ENCODE assay signal across 8 cellular contexts in the genomic region with DNA sequence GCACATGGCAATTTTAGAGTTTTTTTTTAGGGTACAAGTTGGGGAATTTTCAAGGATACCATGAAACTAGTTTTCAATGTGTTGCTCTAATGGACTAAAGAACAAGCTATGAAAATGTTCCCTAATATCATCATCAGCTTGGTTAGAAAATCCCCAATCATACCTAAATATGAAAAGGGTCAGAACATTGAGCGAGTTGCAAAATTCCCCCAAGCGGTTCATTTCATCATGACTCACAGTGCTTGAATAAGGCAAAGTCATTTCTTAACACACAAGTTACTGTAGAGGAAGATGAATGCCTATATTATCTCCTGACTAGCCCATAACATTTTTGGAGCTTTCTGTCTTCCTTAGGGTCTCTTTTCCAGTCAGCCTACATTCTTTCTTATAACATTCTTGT.
DNase-seq lines count a peak whose midpoint lies in the region; ATAC-seq and TF ChIP-seq lines count a peak whose summit lies in the region.

No MANE protein-coding gene starts in this region.

- in situ Hi-C loops in GM13976 (cut with MboI; ENCODE audit: low sequenced_read_pairs, unreplicated experiment): no loop called here

- TF ChIP-seq CTCF in GM13976 (IDR thresholded peaks at IDR 0.05; ENCODE audit: borderline replicate concordance, control extremely low read depth, extremely low read depth, insufficient read depth, missing control alignments): no peak

- H3K27ac Mint-ChIP-seq in activated naive CD8-positive, alpha-beta T cell treated with anti-CD3 and anti-CD28 coated beads for 36 hours: peak overlapping the region; percentile 90
- peak overlapping the region; percentile 90 for H3K27ac Mint-ChIP-seq in stimulated activated effector memory CD8-positive, alpha-beta T cell treated with anti-CD3 and anti-CD28 coated beads, Interleukin-12 subunit alpha, Interleukin-12 subunit beta, amount 100 ng/mL, for 72 hours

- H3K4me1 Mint-ChIP-seq in activated naive CD8-positive, alpha-beta T cell treated with anti-CD3 and anti-CD28 coated beads for 36 hours: peaks cover 65% of the 10 kb centered on the region
- peaks cover 53% of the 10 kb centered on the region for H3K4me1 Mint-ChIP-seq in stimulated activated effector memory CD8-positive, alpha-beta T cell treated with anti-CD3 and anti-CD28 coated beads, Interleukin-12 subunit alpha, Interleukin-12 subunit beta, amount 100 ng/mL, for 72 hours

- DNase-seq in ELR (ENCODE audit: low read depth) (peak; percentile 83), GM13976 (ENCODE audit: low spot score) (no peak), activated gamma-delta T cell (lab: John Stamatoyannopoulos, UW) (no peak), DMS153 (lab: John Stamatoyannopoulos, UW) (no peak)
- DNase-seq in activated naive CD8-positive, alpha-beta T cell treated with anti-CD3 and anti-CD28 coated beads for 36 hours: peak; percentile 28
- no peak for DNase-seq in stimulated activated effector memory CD8-positive, alpha-beta T cell treated with anti-CD3 and anti-CD28 coated beads, Interleukin-12 subunit alpha, Interleukin-12 subunit beta, amount 100 ng/mL, for 72 hours (ENCODE audit: low spot score in 2 of 2)

- peaks cover 36% of the 10 kb centered on the region for H3K36me3 Mint-ChIP-seq in activated naive CD8-positive, alpha-beta T cell treated with anti-CD3 and anti-CD28 coated beads for 36 hours
- H3K36me3 Mint-ChIP-seq in stimulated activated effector memory CD8-positive, alpha-beta T cell treated with anti-CD3 and anti-CD28 coated beads, Interleukin-12 subunit alpha, Interleukin-12 subunit beta, amount 100 ng/mL, for 72 hours: peaks cover 69% of the 10 kb centered on the region

- H3K27me3 Mint-ChIP-seq in activated naive CD8-positive, alpha-beta T cell treated with anti-CD3 and anti-CD28 coated beads for 36 hours: no peaks in the 10 kb centered on the region

- H3K9me3 Mint-ChIP-seq in activated naive CD8-positive, alpha-beta T cell treated with anti-CD3 and anti-CD28 coated beads for 36 hours: peaks cover 3% of the 10 kb centered on the region
- no peaks in the 10 kb centered on the region for H3K9me3 Mint-ChIP-seq in stimulated activated effector memory CD8-positive, alpha-beta T cell treated with anti-CD3 and anti-CD28 coated beads, Interleukin-12 subunit alpha, Interleukin-12 subunit beta, amount 100 ng/mL, for 72 hours

- ATAC-seq in GM21390 (IDR thresholded peaks at IDR 0.05; ENCODE audit: unreplicated experiment): peak; percentile 67
- peak; percentile 56 for ATAC-seq in HG03575 (IDR thresholded peaks at IDR 0.05; ENCODE audit: extremely low read depth, insufficient number of reproducible peaks, low FRiP score, unreplicated experiment)
- ATAC-seq in stimulated activated effector memory CD8-positive, alpha-beta T cell treated with anti-CD3 and anti-CD28 coated beads, Interleukin-12 subunit alpha, Interleukin-12 subunit beta, amount 100 ng/mL, for 72 hours: peak; percentile 94

- no peak overlapping the region for H3K4me3 Mint-ChIP-seq in activated naive CD8-positive, alpha-beta T cell treated with anti-CD3 and anti-CD28 coated beads for 36 hours
- peak overlapping the region; percentile 64 for H3K4me3 Mint-ChIP-seq in stimulated activated effector memory CD8-positive, alpha-beta T cell treated with anti-CD3 and anti-CD28 coated beads, Interleukin-12 subunit alpha, Interleukin-12 subunit beta, amount 100 ng/mL, for 72 hours

Comparison
In these comparisons a context has a peak if more than half of its experiments do, and no peak if none do; other contexts are left out.
1. DNase-seq: peak in ELR (single experiment) and activated naive CD8-positive, alpha-beta T cell treated with anti-CD3 and anti-CD28 coated beads for 36 hours (single experiment); none in stimulated activated effector memory CD8-positive, alpha-beta T cell treated with anti-CD3 and anti-CD28 coated beads, Interleukin-12 subunit alpha, Interleukin-12 subunit beta, amount 100 ng/mL, for 72 hours (0 of 2), GM13976 (single experiment), activated gamma-delta T cell (single experiment) and DMS153 (single experiment).
2. Peak in every context shown above with its lines, with median percentiles within 50 percentile points of each other: ATAC-seq.